ENCODE assay signal across 8 cellular contexts in genomic region chr14:67515386-67516079, GRCh38. TPM values are rescaled to one million over a fixed set of nuclear protein-coding genes. Genes with fewer than 3 reads are reported as not detected.
DNase-seq lines count a peak whose midpoint lies in the region; ATAC-seq and TF ChIP-seq lines count a peak whose summit lies in the region.

No MANE protein-coding gene starts in this region.

- CTCF ChIA-PET in activated CD8-positive, alpha-beta memory T cell treated with anti-CD3 and anti-CD28 coated beads, Interleukin-2, amount 10 ng/mL, durations not matched to agents 7 days and 5 days (lab: Charles Lee) = interaction anchor here (1.3 to 4.8 kb wide), 3 partner anchors 12 to 88 kb away, joined by 3 to 21 read pairs (median 16); no protein-coding TSS in a partner anchor

- peak overlapping the region; percentile 17 for H3K4me3 ChIP-seq in fibroblast of mammary gland (ENCODE audit: control insufficient read depth, low read depth, low read length)

- no peak for TF ChIP-seq CTCF in fibroblast of mammary gland (conservative IDR thresholded peaks at IDR 0.05; ENCODE audit: control insufficient read depth, insufficient read depth, low read depth, low read length)

- ATAC-seq in HG03521 (IDR thresholded peaks at IDR 0.05; ENCODE audit: unreplicated experiment) = peak; percentile 52
- ATAC-seq in activated CD8-positive, alpha-beta memory T cell treated with anti-CD3 and anti-CD28 coated beads, Interleukin-2, amount 10 ng/mL, durations not matched to agents 7 days and 5 days = peak; percentile 74

- H3K27me3 Mint-ChIP-seq in activated CD8-positive, alpha-beta memory T cell treated with anti-CD3 and anti-CD28 coated beads, Interleukin-2, amount 10 ng/mL, durations not matched to agents 7 days and 5 days = peaks cover 62% of the 10 kb centered on the region

- DNase-seq in activated effector memory CD4-positive, alpha-beta T cell treated with Interleukin-2 at 50 U/mL for 16 hours = peak; percentile 21
- DNase-seq in activated effector memory CD4-positive, alpha-beta T cell treated with anti-CD3 and anti-CD28 coated beads, Interleukin-2, amount 50 U/mL, for 16 hours = no peak
- DNase-seq in activated CD8-positive, alpha-beta memory T cell treated with anti-CD3 and anti-CD28 coated beads, Interleukin-2, amount 10 ng/mL, durations not matched to agents 7 days and 5 days = peak; percentile 50
- DNase-seq in fibroblast of mammary gland (ENCODE audit: low read depth) (no peak), occipital lobe (lab: John Stamatoyannopoulos, UW) (peak; percentile 24), middle frontal gyrus (ENCODE audit: extremely low spot score, low spot score) (no peak), HK-2 (ENCODE audit: unreplicated experiment) (no peak)

- no peak overlapping the region for H3K27ac Mint-ChIP-seq in activated CD8-positive, alpha-beta memory T cell treated with anti-CD3 and anti-CD28 coated beads, Interleukin-2, amount 10 ng/mL, durations not matched to agents 7 days and 5 days

- H3K9me3 Mint-ChIP-seq in activated CD8-positive, alpha-beta memory T cell treated with anti-CD3 and anti-CD28 coated beads, Interleukin-2, amount 10 ng/mL, durations not matched to agents 7 days and 5 days (ENCODE audit: low read depth) = no peaks in the 10 kb centered on the region

- peak overlapping the region; percentile 76 for H3K4me3 Mint-ChIP-seq in activated CD8-positive, alpha-beta memory T cell treated with anti-CD3 and anti-CD28 coated beads, Interleukin-2, amount 10 ng/mL, durations not matched to agents 7 days and 5 days

- peaks cover 15% of the 10 kb centered on the region for H3K4me1 Mint-ChIP-seq in activated CD8-positive, alpha-beta memory T cell treated with anti-CD3 and anti-CD28 coated beads, Interleukin-2, amount 10 ng/mL, durations not matched to agents 7 days and 5 days

- H3K36me3 Mint-ChIP-seq in activated CD8-positive, alpha-beta memory T cell treated with anti-CD3 and anti-CD28 coated beads, Interleukin-2, amount 10 ng/mL, durations not matched to agents 7 days and 5 days = no peaks in the 10 kb centered on the region

RNA-seq across cellular contexts. Expression of gene PLEKHH1, which starts 17.6 kb away (rescaled TPM):
- total RNA-seq in activated CD8-positive, alpha-beta memory T cell treated with anti-CD3 and anti-CD28 coated beads, Interleukin-2, amount 10 ng/mL, durations not matched to agents 7 days and 5 days = under 1 TPM; 0.19 to 0.79 TPM
- 5.5 TPM for total RNA-seq in occipital lobe

RNA-seq across cellular contexts. Expression of gene TMEM229B, which starts 27.0 kb away (rescaled TPM):
- 1 to 10 TPM; 5.1 to 7.0 TPM for total RNA-seq in activated CD8-positive, alpha-beta memory T cell treated with anti-CD3 and anti-CD28 coated beads, Interleukin-2, amount 10 ng/mL, durations not matched to agents 7 days and 5 days
- 23.9 TPM for total RNA-seq in occipital lobe

Comparison
In these comparisons a context has a peak if more than half of its experiments do, and no peak if none do; other contexts are left out.
1. DNase-seq: peak in activated effector memory CD4-positive, alpha-beta T cell treated with Interleukin-2 at 50 U/mL for 16 hours (single experiment), activated CD8-positive, alpha-beta memory T cell treated with anti-CD3 and anti-CD28 coated beads, Interleukin-2, amount 10 ng/mL, durations not matched to agents 7 days and 5 days (single experiment) and occipital lobe (single experiment); none in activated effector memory CD4-positive, alpha-beta T cell treated with anti-CD3 and anti-CD28 coated beads, Interleukin-2, amount 50 U/mL, for 16 hours (single experiment), fibroblast of mammary gland (single experiment), middle frontal gyrus (single experiment) and HK-2 (single experiment).